In the genomic region with DNA sequence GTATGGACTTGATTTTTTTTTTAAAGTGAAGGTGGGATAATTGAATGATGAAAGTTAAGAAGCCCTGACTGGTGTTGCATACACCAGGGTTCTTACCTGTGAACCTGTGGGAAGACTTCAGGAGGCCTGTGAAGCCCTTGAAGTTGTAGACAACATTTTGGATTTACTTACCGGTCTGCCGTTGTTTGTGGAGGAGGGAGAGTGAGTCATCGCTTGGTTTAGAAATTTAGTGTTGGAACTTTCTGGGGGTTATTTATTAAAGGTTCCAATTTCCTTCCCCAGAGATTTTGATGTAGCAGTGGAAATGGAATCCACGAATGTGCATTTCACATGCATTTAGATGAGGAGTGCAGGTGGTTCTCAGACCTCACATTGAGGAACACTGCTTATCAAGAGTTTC, we compare ENCODE assay signal across 19 cellular contexts. TPM values are rescaled to one million over a fixed set of nuclear protein-coding genes. Genes with fewer than 3 reads are reported as not detected.
DNase-seq lines count a peak whose midpoint lies in the region; ATAC-seq, FAIRE-seq and TF ChIP-seq lines count a peak whose summit lies in the region.
"Had no signal": no experiment of that assay in that cellular context is flagged by ENCODE, and none has a peak within 500 bp of the region (broad histone marks: within the 10 kb centered on the region; RNA-seq: fewer than 3 reads in every experiment).

No MANE protein-coding gene starts in this region.

- H3K36me3 ChIP-seq in astrocyte (ENCODE audit: insufficient read depth, low read length) = no peaks in the 10 kb centered on the region
- no peaks in the 10 kb centered on the region for H3K36me3 ChIP-seq in hepatocyte (replicated peaks; ENCODE audit: insufficient read depth, low read depth)
- H3K36me3 ChIP-seq: WERI-Rb-1 had no signal

- DNase-seq in A549 (ENCODE audit: low read depth in 1 of 2, low spot score in 1 of 2) (no peak), HCEC 1CT (peak; percentile 45), astrocyte (ENCODE audit: low read depth) (no peak), hepatocyte (ENCODE audit: low spot score) (no peak), HuH-7.5 (ENCODE audit: low spot score) (no peak), NCI-H2171 (lab: John Stamatoyannopoulos, UW) (no peak)
- DNase-seq in activated naive CD4-positive, alpha-beta T cell treated with anti-CD3 and anti-CD28 coated beads, Interleukin-2, amount 10 ng/mL, durations not matched to agents 7 days and 5 days = no peak
- DNase-seq: activated CD8-positive, alpha-beta T cell treated with anti-CD3 and anti-CD28 coated beads, Interleukin-2, amount 10 ng/mL, durations not matched to agents 7 days and 5 days; amniotic stem cell; cortex of kidney; NCI-H187; NCI-H446; WERI-Rb-1 had no signal

- TF ChIP-seq EP300 in A549 (IDR thresholded peaks at IDR 0.05) = no peak

- CTCF ChIA-PET in A549 (lab: Yijun Ruan, JAX) = interaction anchor here (1.0 to 1.6 kb wide), 2 partner anchors 46 to 164 kb away, joined by 3 to 4 read pairs; no protein-coding TSS in a partner anchor
- CTCF ChIA-PET in activated naive CD4-positive, alpha-beta T cell treated with anti-CD3 and anti-CD28 coated beads, Interleukin-2, amount 10 ng/mL, durations not matched to agents 7 days and 5 days (lab: Charles Lee) = interaction anchor here (2.3 kb wide), 1 partner anchor 22 kb away, joined by 6 read pairs; no protein-coding TSS in a partner anchor

- peak overlapping the region; percentile 73 to 87 for H3K27ac ChIP-seq in A549
- H3K27ac ChIP-seq in astrocyte (ENCODE audit: low read depth, low read length) = no peak overlapping the region
- H3K27ac ChIP-seq in hepatocyte = peak overlapping the region; percentile 86
- H3K27ac ChIP-seq: HL-60, WERI-Rb-1 had no signal

- no peaks in the 10 kb centered on the region for H3K9me2 ChIP-seq in hepatocyte (replicated peaks; ENCODE audit: insufficient read depth)

- no peak overlapping the region for H2AFZ ChIP-seq in astrocyte (ENCODE audit: low read depth, low read length)
- H2AFZ ChIP-seq in hepatocyte = no peak overlapping the region

- H3K9me3 Mint-ChIP-seq in astrocyte (ENCODE audit: unreplicated experiment) = peaks cover 3% of the 10 kb centered on the region
- H3K9me3 Mint-ChIP-seq in activated naive CD4-positive, alpha-beta T cell treated with anti-CD3 and anti-CD28 coated beads, Interleukin-2, amount 10 ng/mL, durations not matched to agents 7 days and 5 days = no peaks in the 10 kb centered on the region
- H3K9me3 Mint-ChIP-seq: activated T-helper 1 cell treated with anti-CD3 and anti-CD28 coated beads, Interleukin-12 subunit alpha, Interleukin-12 subunit beta, Interleukin-2, Interleukin-4 antibody, amounts not matched to agents 30 ng/mL and 10 ng/mL and 1 ng/mL, durations not matched to agents 14 hours and 24 hours and 36 hours had no signal

- H3K79me2 ChIP-seq in astrocyte (ENCODE audit: insufficient read depth, low read length) (no peaks in the 10 kb centered on the region), hepatocyte (peaks cover 35% of the 10 kb centered on the region)

- H3K4me2 ChIP-seq in A549 (peak overlapping the region; percentile 65), astrocyte (ENCODE audit: low read length) (no peak overlapping the region), hepatocyte (peak overlapping the region; percentile 39)

- H3K9ac ChIP-seq in astrocyte (ENCODE audit: low read length) = no peak overlapping the region

- no peaks in the 10 kb centered on the region for H3K36me3 Mint-ChIP-seq in astrocyte (ENCODE audit: low read depth, unreplicated experiment)
- peaks cover 4% of the 10 kb centered on the region for H3K36me3 Mint-ChIP-seq in activated naive CD4-positive, alpha-beta T cell treated with anti-CD3 and anti-CD28 coated beads, Interleukin-2, amount 10 ng/mL, durations not matched to agents 7 days and 5 days

- no peak overlapping the region for H3K27ac Mint-ChIP-seq in astrocyte (ENCODE audit: unreplicated experiment)
- no peak overlapping the region for H3K27ac Mint-ChIP-seq in activated naive CD4-positive, alpha-beta T cell treated with anti-CD3 and anti-CD28 coated beads, Interleukin-2, amount 10 ng/mL, durations not matched to agents 7 days and 5 days
- H3K27ac Mint-ChIP-seq: activated CD8-positive, alpha-beta T cell treated with anti-CD3 and anti-CD28 coated beads, Interleukin-2, amount 10 ng/mL, durations not matched to agents 7 days and 5 days; activated T-helper 1 cell treated with anti-CD3 and anti-CD28 coated beads, Interleukin-12 subunit alpha, Interleukin-12 subunit beta, Interleukin-2, Interleukin-4 antibody, amounts not matched to agents 30 ng/mL and 10 ng/mL and 1 ng/mL, durations not matched to agents 14 hours and 24 hours and 36 hours; stimulated activated naive CD8-positive, alpha-beta T cell treated with anti-CD3 and anti-CD28 coated beads, Interleukin-15, Interleukin-2, amounts not matched to agents 100 ng/mL and 50 ng/mL, for 24 hours had no signal

- WGBS in A549 (ENCODE audit: missing lambda C conversion rate) = 6% methylated on average over 4 of the region's 4 CpGs
- whole genome bisulfite sequencing in hepatocyte (ENCODE audit: low lambda C conversion rate, missing lambda C conversion rate) = 69% methylated on average over 4 of the region's 4 CpGs

- ATAC-seq in A549 = no peak
- no peak for ATAC-seq in GM18858 (IDR thresholded peaks at IDR 0.05; ENCODE audit: unreplicated experiment)
- ATAC-seq: activated CD8-positive, alpha-beta T cell treated with anti-CD3 and anti-CD28 coated beads, Interleukin-2, amount 10 ng/mL, durations not matched to agents 7 days and 5 days had no signal

- H3K9me3 ChIP-seq in A549 = peaks cover 12% of the 10 kb centered on the region; the same call in 2 of the 3 replicates
- H3K9me3 ChIP-seq in astrocyte (ENCODE audit: insufficient read depth, low read depth, low read length) = no peaks in the 10 kb centered on the region
- H3K9me3 ChIP-seq in hepatocyte (ENCODE audit: low read depth) = no peaks in the 10 kb centered on the region

- H3K27me3 ChIP-seq in astrocyte (ENCODE audit: insufficient read depth, low read length) (no peaks in the 10 kb centered on the region), hepatocyte (no peaks in the 10 kb centered on the region)

- H4K20me1 ChIP-seq in astrocyte (ENCODE audit: insufficient read depth, low read length) = no peaks in the 10 kb centered on the region
- no peaks in the 10 kb centered on the region for H4K20me1 ChIP-seq in hepatocyte (ENCODE audit: insufficient read depth, poor library complexity, severe bottlenecking)

- POLR2A ChIA-PET in A549 (lab: Yijun Ruan, JAX) = no interaction called here

- H3K27me3 Mint-ChIP-seq in astrocyte (ENCODE audit: low read depth, unreplicated experiment) = no peaks in the 10 kb centered on the region
- H3K27me3 Mint-ChIP-seq in activated naive CD4-positive, alpha-beta T cell treated with anti-CD3 and anti-CD28 coated beads, Interleukin-2, amount 10 ng/mL, durations not matched to agents 7 days and 5 days = no peaks in the 10 kb centered on the region
- H3K27me3 Mint-ChIP-seq: stimulated activated naive CD8-positive, alpha-beta T cell treated with anti-CD3 and anti-CD28 coated beads, Interleukin-15, Interleukin-2, amounts not matched to agents 100 ng/mL and 50 ng/mL, for 24 hours had no signal

- H3K4me3 ChIP-seq in A549 (no peak overlapping the region), astrocyte (ENCODE audit: insufficient read depth, low read depth, low read length) (no peak overlapping the region), hepatocyte (no peak overlapping the region)

- no peak for TF ChIP-seq RAD21 in A549 (conservative IDR thresholded peaks at IDR 0.05 in 1 of 2, IDR thresholded peaks at IDR 0.05 in 1 of 2)

- FAIRE-seq in A549 (lab: Jason Lieb, UNC) = no peak
- FAIRE-seq in astrocyte (lab: Jason Lieb, UNC) = peak; percentile 41
- FAIRE-seq: GM18507, GM19239 had no signal

- TF ChIP-seq CTCF in A549 (IDR thresholded peaks at IDR 0.05) (no peak), astrocyte (IDR thresholded peaks at IDR 0.05; ENCODE audit: insufficient read depth, low read depth, low read length) (no peak), hepatocyte (IDR thresholded peaks at IDR 0.05; ENCODE audit: poor library complexity) (no peak)

- no peak overlapping the region for H3K4me3 Mint-ChIP-seq in astrocyte (ENCODE audit: unreplicated experiment)
- no peak overlapping the region for H3K4me3 Mint-ChIP-seq in activated naive CD4-positive, alpha-beta T cell treated with anti-CD3 and anti-CD28 coated beads, Interleukin-2, amount 10 ng/mL, durations not matched to agents 7 days and 5 days
- H3K4me3 Mint-ChIP-seq: activated CD8-positive, alpha-beta T cell treated with anti-CD3 and anti-CD28 coated beads, Interleukin-2, amount 10 ng/mL, durations not matched to agents 7 days and 5 days; activated T-helper 1 cell treated with anti-CD3 and anti-CD28 coated beads, Interleukin-12 subunit alpha, Interleukin-12 subunit beta, Interleukin-2, Interleukin-4 antibody, amounts not matched to agents 30 ng/mL and 10 ng/mL and 1 ng/mL, durations not matched to agents 14 hours and 24 hours and 36 hours; stimulated activated naive CD8-positive, alpha-beta T cell treated with anti-CD3 and anti-CD28 coated beads, Interleukin-15, Interleukin-2, amounts not matched to agents 100 ng/mL and 50 ng/mL, for 24 hours had no signal

- H3K4me1 Mint-ChIP-seq in astrocyte (ENCODE audit: low read depth, unreplicated experiment) = peaks cover 35% of the 10 kb centered on the region
- peaks cover 12% of the 10 kb centered on the region for H3K4me1 Mint-ChIP-seq in activated naive CD4-positive, alpha-beta T cell treated with anti-CD3 and anti-CD28 coated beads, Interleukin-2, amount 10 ng/mL, durations not matched to agents 7 days and 5 days

- peaks cover 88% of the 10 kb centered on the region for H3K4me1 ChIP-seq in A549
- peaks cover 34% of the 10 kb centered on the region for H3K4me1 ChIP-seq in astrocyte (ENCODE audit: insufficient read depth, low read length)
- H3K4me1 ChIP-seq in hepatocyte (ENCODE audit: insufficient read depth) = peaks cover 37% of the 10 kb centered on the region

- TF ChIP-seq POLR2A in A549 (IDR thresholded peaks at IDR 0.05; ENCODE audit: low read length) = no peak

TF ChIP-seq in A549, 52 proteins besides CTCF, POLR2A, EP300 and RAD21:
- TF ChIP-seq CEBPB (IDR thresholded peaks at IDR 0.05) = 0 out of 4 replicates have a peak, but pooled peaks of 1 of the 2 experiments have one; percentile 8
- TF ChIP-seq HEYL (CRISPR knock-in tag; IDR thresholded peaks at IDR 0.05) = no peak
- no peak for TF ChIP-seq ZFP36 (IDR thresholded peaks at IDR 0.05; ENCODE audit: borderline replicate concordance, partially characterized antibody)
- peak; percentile 48 for TF ChIP-seq FOSL2 (IDR thresholded peaks at IDR 0.05)
- peak; percentile 65 for TF ChIP-seq FOSL2 (CRISPR knock-in tag; IDR thresholded peaks at IDR 0.05)
- TF ChIP-seq EHMT2 (IDR thresholded peaks at IDR 0.05; ENCODE audit: low read depth) = no peak

RNA-seq across cellular contexts. Expression of a gene that starts 49.6 kb away (rescaled TPM):
- polyA plus RNA-seq in A549 (2011; rRNA removed) (19.1 and 29.8 TPM in 2 replicates), A549 (2017; fragmentation: RNase III; extraction: RNeasy Plus Mini Kit Qiagen cat#74134 plus additional on column Dnase treatment) (6.6 to 8.1 TPM (median 7.5 TPM) in 3 replicates), hepatocyte (11.7 and 19.8 TPM in 2 replicates)
- 4.2 and 4.5 TPM in 2 replicates for polyA plus RNA-seq in A549 (2012; cell fraction: cytosol; rRNA removed)
- polyA plus RNA-seq in A549 (2012; cell fraction: nucleus; rRNA removed) = 8.9 and 9.7 TPM in 2 replicates
- 81.7 and 91.3 TPM in 2 replicates for polyA minus RNA-seq in A549 (2011; rRNA and poly(A)+ RNA removed)
- total RNA-seq in astrocyte (4.7 and 5.6 TPM in 2 replicates), hepatocyte (16.5 and 20.0 TPM in 2 replicates)
